1 cellular context compared by ENCODE assay signal in the genomic region with DNA sequence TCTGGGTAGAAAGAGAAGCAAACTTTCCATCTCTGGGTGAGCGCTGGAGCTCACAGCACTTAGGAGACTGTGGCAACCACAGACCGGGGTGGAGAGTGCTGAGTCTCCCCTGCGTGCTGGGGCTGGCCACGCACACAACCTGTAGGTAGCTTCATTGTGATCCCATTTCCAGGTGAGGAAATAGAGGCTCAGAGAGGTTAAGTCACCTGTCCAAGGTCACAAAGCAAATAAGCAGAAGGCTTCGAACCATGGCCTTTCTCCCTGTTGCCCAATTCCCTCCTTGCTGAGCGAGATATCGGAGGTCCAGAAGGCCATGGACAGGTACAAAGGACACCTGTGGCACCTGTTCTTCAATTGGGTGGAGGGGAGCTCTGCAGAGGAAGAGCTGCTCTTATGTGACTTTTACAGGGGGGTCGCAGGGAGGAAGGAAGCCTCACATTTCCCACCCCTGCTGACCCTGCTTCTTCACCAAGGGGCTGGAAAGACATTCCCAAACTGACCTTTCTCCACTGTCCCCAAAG.
A peak's percentile ranks its signal among the peaks of the same experiment; 100 is the strongest.
TF ChIP-seq lines count a peak whose summit lies in the region.

No MANE protein-coding gene starts in this region.

TF ChIP-seq in K562, 482 proteins besides CTCF, POLR2A, EP300 and RAD21:
- TF ChIP-seq TBL1XR1 (IDR thresholded peaks at IDR 0.05; ENCODE audit: low read length in 2 of 2) (no peak), ZNF766 (CRISPR knock-in tag; conservative IDR thresholded peaks at IDR 0.05) (no peak), ZNF384 (IDR thresholded peaks at IDR 0.05; ENCODE audit: low read depth, low read length) (no peak), ZFP36 (IDR thresholded peaks at IDR 0.05; ENCODE audit: low read depth, low read length, partially characterized antibody) (peak; percentile 84), GABPB1 (CRISPR knock-in tag; IDR thresholded peaks at IDR 0.05) (no peak), EGR1 (conservative IDR thresholded peaks at IDR 0.05) (no peak), KAT2B (IDR thresholded peaks at IDR 0.05; ENCODE audit: low read depth, low read length) (no peak), CHCHD3 (CRISPR knock-in tag; IDR thresholded peaks at IDR 0.05) (no peak), TSC22D4 (tag; IDR thresholded peaks at IDR 0.05) (no peak), KDM1A (IDR thresholded peaks at IDR 0.05) (peak; percentile 24 to 49; a peak in 3 of 4 replicates), MXI1 (IDR thresholded peaks at IDR 0.05; ENCODE audit: low read depth, low read length) (no peak), GTF2E2 (tag; IDR thresholded peaks at IDR 0.05) (no peak), CSDE1 (IDR thresholded peaks at IDR 0.05) (no peak), HNRNPK (IDR thresholded peaks at IDR 0.05; ENCODE audit: low read depth, low read length, poor library complexity, severe bottlenecking) (no peak), ZNF347 (CRISPR knock-in tag; IDR thresholded peaks at IDR 0.05; ENCODE audit: low read depth) (no peak), MAFG (tag; conservative IDR thresholded peaks at IDR 0.05) (no peak), FOXK2 (conservative IDR thresholded peaks at IDR 0.05 in 1 of 2, IDR thresholded peaks at IDR 0.05 in 1 of 2; ENCODE audit: low read depth in 2 of 2) (no peak), CBX5 (IDR thresholded peaks at IDR 0.05; ENCODE audit: borderline replicate concordance, low read depth) (no peak), CXXC5 (CRISPR knock-in tag; IDR thresholded peaks at IDR 0.05) (no peak), RBM25 (IDR thresholded peaks at IDR 0.05; ENCODE audit: low read depth, low read length, severe bottlenecking) (peak; percentile 48), BRF1 (IDR thresholded peaks at IDR 0.05; ENCODE audit: borderline replicate concordance, extremely low read depth, insufficient read length) (no peak), SMARCA4 (IDR thresholded peaks at IDR 0.05) (no peak), ZNF445 (CRISPR knock-in tag; IDR thresholded peaks at IDR 0.05; ENCODE audit: low read depth) (no peak), JUN (IDR thresholded peaks at IDR 0.05; ENCODE audit: borderline replicate concordance, low read depth, low read length) (no peak), JUN (CRISPR knock-in tag; IDR thresholded peaks at IDR 0.05; ENCODE audit: borderline replicate concordance) (no peak), ZNF717 (CRISPR knock-in tag; IDR thresholded peaks at IDR 0.05) (no peak), BRCA1 (IDR thresholded peaks at IDR 0.05) (no peak), BRCA1 (CRISPR knock-in tag; IDR thresholded peaks at IDR 0.05) (no peak), PHTF2 (CRISPR knock-in tag; IDR thresholded peaks at IDR 0.05) (no peak), ESRRA (IDR thresholded peaks at IDR 0.05; ENCODE audit: borderline replicate concordance, low read depth) (no peak), WHSC1 (IDR thresholded peaks at IDR 0.05; ENCODE audit: low read length) (no peak), NRF1 (conservative IDR thresholded peaks at IDR 0.05 in 1 of 2, IDR thresholded peaks at IDR 0.05 in 1 of 2) (no peak), HNRNPL (IDR thresholded peaks at IDR 0.05; ENCODE audit: low read depth, low read length) (no peak), ZNF354B (CRISPR knock-in tag; IDR thresholded peaks at IDR 0.05) (no peak), MYBL2 (IDR thresholded peaks at IDR 0.05; ENCODE audit: low read depth) (no peak), MYBL2 (CRISPR knock-in tag; IDR thresholded peaks at IDR 0.05; ENCODE audit: borderline replicate concordance) (no peak), BHLHE40 (IDR thresholded peaks at IDR 0.05; ENCODE audit: low read length) (no peak), BCOR (IDR thresholded peaks at IDR 0.05) (peak; percentile 55)
- TF ChIP-seq, protein P1, sequence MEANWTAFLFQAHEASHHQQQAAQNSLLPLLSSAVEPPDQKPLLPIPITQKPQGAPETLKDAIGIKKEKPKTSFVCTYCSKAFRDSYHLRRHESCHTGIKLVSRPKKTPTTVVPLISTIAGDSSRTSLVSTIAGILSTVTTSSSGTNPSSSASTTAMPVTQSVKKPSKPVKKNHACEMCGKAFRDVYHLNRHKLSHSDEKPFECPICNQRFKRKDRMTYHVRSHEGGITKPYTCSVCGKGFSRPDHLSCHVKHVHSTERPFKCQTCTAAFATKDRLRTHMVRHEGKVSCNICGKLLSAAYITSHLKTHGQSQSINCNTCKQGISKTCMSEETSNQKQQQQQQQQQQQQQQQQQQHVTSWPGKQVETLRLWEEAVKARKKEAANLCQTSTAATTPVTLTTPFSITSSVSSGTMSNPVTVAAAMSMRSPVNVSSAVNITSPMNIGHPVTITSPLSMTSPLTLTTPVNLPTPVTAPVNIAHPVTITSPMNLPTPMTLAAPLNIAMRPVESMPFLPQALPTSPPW (CRISPR knock-in tag; IDR thresholded peaks at IDR 0.05), result no peak
- TF ChIP-seq, protein P2, sequence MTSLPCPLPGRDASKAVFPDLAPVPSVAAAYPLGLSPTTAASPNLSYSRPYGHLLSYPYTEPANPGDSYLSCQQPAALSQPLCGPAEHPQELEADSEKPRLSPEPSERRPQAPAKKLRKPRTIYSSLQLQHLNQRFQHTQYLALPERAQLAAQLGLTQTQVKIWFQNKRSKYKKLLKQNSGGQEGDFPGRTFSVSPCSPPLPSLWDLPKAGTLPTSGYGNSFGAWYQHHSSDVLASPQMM (CRISPR knock-in tag; IDR thresholded peaks at IDR 0.05), result no peak
- TF ChIP-seq, protein P3, sequence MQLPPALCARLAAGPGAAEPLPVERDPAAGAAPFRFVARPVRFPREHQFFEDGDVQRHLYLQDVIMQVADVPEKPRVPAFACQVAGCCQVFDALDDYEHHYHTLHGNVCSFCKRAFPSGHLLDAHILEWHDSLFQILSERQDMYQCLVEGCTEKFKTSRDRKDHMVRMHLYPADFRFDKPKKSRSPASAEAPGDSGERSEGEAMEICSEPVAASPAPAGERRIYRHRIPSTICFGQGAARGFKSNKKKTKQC (CRISPR knock-in tag; IDR thresholded peaks at IDR 0.05), result no peak
- TF ChIP-seq, protein P4, sequence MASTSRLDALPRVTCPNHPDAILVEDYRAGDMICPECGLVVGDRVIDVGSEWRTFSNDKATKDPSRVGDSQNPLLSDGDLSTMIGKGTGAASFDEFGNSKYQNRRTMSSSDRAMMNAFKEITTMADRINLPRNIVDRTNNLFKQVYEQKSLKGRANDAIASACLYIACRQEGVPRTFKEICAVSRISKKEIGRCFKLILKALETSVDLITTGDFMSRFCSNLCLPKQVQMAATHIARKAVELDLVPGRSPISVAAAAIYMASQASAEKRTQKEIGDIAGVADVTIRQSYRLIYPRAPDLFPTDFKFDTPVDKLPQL (IDR thresholded peaks at IDR 0.05; ENCODE audit: extremely low read depth, insufficient read length), result no peak
- TF ChIP-seq, protein P5, sequence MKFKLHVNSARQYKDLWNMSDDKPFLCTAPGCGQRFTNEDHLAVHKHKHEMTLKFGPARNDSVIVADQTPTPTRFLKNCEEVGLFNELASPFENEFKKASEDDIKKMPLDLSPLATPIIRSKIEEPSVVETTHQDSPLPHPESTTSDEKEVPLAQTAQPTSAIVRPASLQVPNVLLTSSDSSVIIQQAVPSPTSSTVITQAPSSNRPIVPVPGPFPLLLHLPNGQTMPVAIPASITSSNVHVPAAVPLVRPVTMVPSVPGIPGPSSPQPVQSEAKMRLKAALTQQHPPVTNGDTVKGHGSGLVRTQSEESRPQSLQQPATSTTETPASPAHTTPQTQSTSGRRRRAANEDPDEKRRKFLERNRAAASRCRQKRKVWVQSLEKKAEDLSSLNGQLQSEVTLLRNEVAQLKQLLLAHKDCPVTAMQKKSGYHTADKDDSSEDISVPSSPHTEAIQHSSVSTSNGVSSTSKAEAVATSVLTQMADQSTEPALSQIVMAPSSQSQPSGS (CRISPR knock-in tag; IDR thresholded peaks at IDR 0.05), result no peak
- TF ChIP-seq, protein P6, sequence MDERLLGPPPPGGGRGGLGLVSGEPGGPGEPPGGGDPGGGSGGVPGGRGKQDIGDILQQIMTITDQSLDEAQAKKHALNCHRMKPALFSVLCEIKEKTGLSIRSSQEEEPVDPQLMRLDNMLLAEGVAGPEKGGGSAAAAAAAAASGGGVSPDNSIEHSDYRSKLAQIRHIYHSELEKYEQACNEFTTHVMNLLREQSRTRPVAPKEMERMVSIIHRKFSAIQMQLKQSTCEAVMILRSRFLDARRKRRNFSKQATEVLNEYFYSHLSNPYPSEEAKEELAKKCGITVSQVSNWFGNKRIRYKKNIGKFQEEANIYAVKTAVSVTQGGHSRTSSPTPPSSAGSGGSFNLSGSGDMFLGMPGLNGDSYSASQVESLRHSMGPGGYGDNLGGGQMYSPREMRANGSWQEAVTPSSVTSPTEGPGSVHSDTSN (CRISPR knock-in tag; IDR thresholded peaks at IDR 0.05; ENCODE audit: low read depth), result no peak
- TF ChIP-seq, protein P6 (tag; conservative IDR thresholded peaks at IDR 0.05; ENCODE audit: low read depth), result peak; percentile 52; the same call in 1 of the 2 replicates
- TF ChIP-seq, protein P7, sequence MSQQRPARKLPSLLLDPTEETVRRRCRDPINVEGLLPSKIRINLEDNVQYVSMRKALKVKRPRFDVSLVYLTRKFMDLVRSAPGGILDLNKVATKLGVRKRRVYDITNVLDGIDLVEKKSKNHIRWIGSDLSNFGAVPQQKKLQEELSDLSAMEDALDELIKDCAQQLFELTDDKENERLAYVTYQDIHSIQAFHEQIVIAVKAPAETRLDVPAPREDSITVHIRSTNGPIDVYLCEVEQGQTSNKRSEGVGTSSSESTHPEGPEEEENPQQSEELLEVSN (IDR thresholded peaks at IDR 0.05; ENCODE audit: borderline replicate concordance in 1 of 2, extremely low read depth in 1 of 2, insufficient read depth in 1 of 2, insufficient read length in 1 of 2, low read depth in 1 of 2, low read length in 1 of 2, poor library complexity in 1 of 2, severe bottlenecking in 1 of 2), result no peak
- TF ChIP-seq, protein P8, sequence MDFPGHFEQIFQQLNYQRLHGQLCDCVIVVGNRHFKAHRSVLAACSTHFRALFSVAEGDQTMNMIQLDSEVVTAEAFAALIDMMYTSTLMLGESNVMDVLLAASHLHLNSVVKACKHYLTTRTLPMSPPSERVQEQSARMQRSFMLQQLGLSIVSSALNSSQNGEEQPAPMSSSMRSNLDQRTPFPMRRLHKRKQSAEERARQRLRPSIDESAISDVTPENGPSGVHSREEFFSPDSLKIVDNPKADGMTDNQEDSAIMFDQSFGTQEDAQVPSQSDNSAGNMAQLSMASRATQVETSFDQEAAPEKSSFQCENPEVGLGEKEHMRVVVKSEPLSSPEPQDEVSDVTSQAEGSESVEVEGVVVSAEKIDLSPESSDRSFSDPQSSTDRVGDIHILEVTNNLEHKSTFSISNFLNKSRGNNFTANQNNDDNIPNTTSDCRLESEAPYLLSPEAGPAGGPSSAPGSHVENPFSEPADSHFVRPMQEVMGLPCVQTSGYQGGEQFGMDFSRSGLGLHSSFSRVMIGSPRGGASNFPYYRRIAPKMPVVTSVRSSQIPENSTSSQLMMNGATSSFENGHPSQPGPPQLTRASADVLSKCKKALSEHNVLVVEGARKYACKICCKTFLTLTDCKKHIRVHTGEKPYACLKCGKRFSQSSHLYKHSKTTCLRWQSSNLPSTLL (IDR thresholded peaks at IDR 0.05), result no peak
- TF ChIP-seq, protein P9, sequence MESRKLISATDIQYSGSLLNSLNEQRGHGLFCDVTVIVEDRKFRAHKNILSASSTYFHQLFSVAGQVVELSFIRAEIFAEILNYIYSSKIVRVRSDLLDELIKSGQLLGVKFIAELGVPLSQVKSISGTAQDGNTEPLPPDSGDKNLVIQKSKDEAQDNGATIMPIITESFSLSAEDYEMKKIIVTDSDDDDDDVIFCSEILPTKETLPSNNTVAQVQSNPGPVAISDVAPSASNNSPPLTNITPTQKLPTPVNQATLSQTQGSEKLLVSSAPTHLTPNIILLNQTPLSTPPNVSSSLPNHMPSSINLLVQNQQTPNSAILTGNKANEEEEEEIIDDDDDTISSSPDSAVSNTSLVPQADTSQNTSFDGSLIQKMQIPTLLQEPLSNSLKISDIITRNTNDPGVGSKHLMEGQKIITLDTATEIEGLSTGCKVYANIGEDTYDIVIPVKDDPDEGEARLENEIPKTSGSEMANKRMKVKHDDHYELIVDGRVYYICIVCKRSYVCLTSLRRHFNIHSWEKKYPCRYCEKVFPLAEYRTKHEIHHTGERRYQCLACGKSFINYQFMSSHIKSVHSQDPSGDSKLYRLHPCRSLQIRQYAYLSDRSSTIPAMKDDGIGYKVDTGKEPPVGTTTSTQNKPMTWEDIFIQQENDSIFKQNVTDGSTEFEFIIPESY (CRISPR knock-in tag; IDR thresholded peaks at IDR 0.05), result no peak
TF ChIP-seq in K562: peak in this region for 5.
